22 cellular contexts compared by ENCODE assay signal in the genomic region with DNA sequence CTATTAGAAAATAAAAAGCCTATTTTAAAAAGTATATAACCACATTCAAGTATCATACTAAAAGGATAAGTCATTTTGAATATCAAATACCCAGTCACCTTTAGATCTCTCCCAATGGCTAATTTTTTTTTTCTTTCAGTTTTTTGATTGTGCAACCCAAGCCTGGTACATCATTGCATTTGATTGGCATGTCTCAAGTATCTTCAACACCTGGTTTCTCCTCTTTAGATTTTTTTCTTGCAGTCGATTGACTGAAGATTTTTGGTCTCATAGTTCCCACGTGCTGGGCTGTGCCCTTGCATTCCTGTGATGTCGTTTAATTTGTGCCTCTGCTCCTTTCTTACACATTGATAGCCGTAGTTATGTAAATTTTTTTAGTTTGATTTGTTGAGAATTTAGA. TPM values are rescaled to one million over a fixed set of nuclear protein-coding genes. Genes with fewer than 3 reads are reported as not detected.
DNase-seq lines count a peak whose midpoint lies in the region; TF ChIP-seq lines count a peak whose summit lies in the region.
"Had no signal": no experiment of that assay in that cellular context is flagged by ENCODE, and none has a peak within 500 bp of the region (broad histone marks: within the 10 kb centered on the region; RNA-seq: fewer than 3 reads in every experiment).

No MANE protein-coding gene starts in this region.

- H3K4me1 ChIP-seq in GM23248 (ENCODE audit: insufficient read depth), result no peaks in the 10 kb centered on the region
- H3K4me1 ChIP-seq: BLaER1 treated with 17β-estradiol and CSF1 and Interleukin-3, amounts not matched to agents 10 nM and 100 nM had no signal

- WGBS in GM23248 (ENCODE audit: low coverage in 1 of 2, low lambda C conversion rate in 2 of 2, missing lambda C conversion rate in 2 of 2), 2 experiments, result 69 to 82% methylated on average over 4 of the region's 4 CpGs

- no peak overlapping the region for H3K9ac ChIP-seq in GM23248
- H3K9ac ChIP-seq: BLaER1 treated with 17β-estradiol and CSF1 and Interleukin-3, amounts not matched to agents 10 nM and 100 nM; SK-N-SH had no signal

- no peak overlapping the region for H3K4me3 Mint-ChIP-seq in activated CD4-positive, alpha-beta memory T cell treated with anti-CD3 and anti-CD28 coated beads for 36 hours
- H3K4me3 Mint-ChIP-seq: CD4-positive, alpha-beta T cell; IgD-negative memory B cell had no signal

- intact Hi-C loops in activated CD4-positive, alpha-beta memory T cell treated with anti-CD3 and anti-CD28 coated beads for 36 hours (cut with micrococcal nuclease), result no loop called here

- H3K36me3 ChIP-seq in GM23248 (ENCODE audit: low read depth), result peaks cover 25% of the 10 kb centered on the region; the same call in 1 of the 2 replicates

- H3K27me3 ChIP-seq in GM23248 (replicated peaks; ENCODE audit: insufficient read depth), result no peaks in the 10 kb centered on the region
- H3K27me3 ChIP-seq: BLaER1 treated with 17β-estradiol and CSF1 and Interleukin-3, amounts not matched to agents 10 nM and 100 nM had no signal

- DNase-seq in AG10803 (ENCODE audit: low read depth), result peak; percentile 17
- peak; percentile 41 for DNase-seq in GM23248
- peak; percentile 79 for DNase-seq in NCI-H2171 treated with DMSO at 0.1 percent for 48 hours (lab: John Stamatoyannopoulos, UW)
- DNase-seq in fibroblast of pulmonary artery (ENCODE audit: low read depth), result peak; percentile 23
- DNase-seq in activated CD4-positive, alpha-beta memory T cell treated with anti-CD3 and anti-CD28 coated beads for 36 hours, result no peak
- no peak for DNase-seq in cerebellar cortex (ENCODE audit: low spot score)
- DNase-seq in effector CD8-positive, alpha-beta T cell (lab: John Stamatoyannopoulos, UW), result no peak
- DNase-seq: AML-193; CD4-positive, alpha-beta T cell; DMS79; EL; GF-D8; NCI-H1048; NCI-H1417; NCI-H1694; NCI-H2029 treated with DMSO at 0.1 percent for 48 hours; NCI-H774; PC-3; SK-N-SH; SW 1271 had no signal

- no peaks in the 10 kb centered on the region for H3K9me3 ChIP-seq in GM23248 (ENCODE audit: low read depth)
- H3K9me3 ChIP-seq: BLaER1 treated with 17β-estradiol and CSF1 and Interleukin-3, amounts not matched to agents 10 nM and 100 nM; SK-N-SH had no signal

- no peak overlapping the region for H3K4me2 ChIP-seq in GM23248 (ENCODE audit: unreplicated experiment)
- H3K4me2 ChIP-seq: BLaER1 treated with 17β-estradiol and CSF1 and Interleukin-3, amounts not matched to agents 10 nM and 100 nM; SK-N-SH had no signal

- no peak for TF ChIP-seq CTCF in AG10803 (conservative IDR thresholded peaks at IDR 0.05; ENCODE audit: low read length)
- TF ChIP-seq CTCF in fibroblast of pulmonary artery (IDR thresholded peaks at IDR 0.05; ENCODE audit: low read length, missing control alignments), result no peak

- in situ Hi-C loops in GM23248 (cut with MboI), result no loop called here

- no peaks in the 10 kb centered on the region for H3K4me1 Mint-ChIP-seq in activated CD4-positive, alpha-beta memory T cell treated with anti-CD3 and anti-CD28 coated beads for 36 hours (ENCODE audit: low read depth)

- H3K27me3 Mint-ChIP-seq in activated CD4-positive, alpha-beta memory T cell treated with anti-CD3 and anti-CD28 coated beads for 36 hours, result no peaks in the 10 kb centered on the region
- H3K27me3 Mint-ChIP-seq: CD4-positive, alpha-beta T cell; IgD-negative memory B cell had no signal

- peaks cover 54% of the 10 kb centered on the region for H3K36me3 Mint-ChIP-seq in activated CD4-positive, alpha-beta memory T cell treated with anti-CD3 and anti-CD28 coated beads for 36 hours

- POLR2A ChIA-PET in activated CD4-positive, alpha-beta memory T cell treated with anti-CD3 and anti-CD28 coated beads for 36 hours (lab: Charles Lee), result no interaction called here

- H3K9me2 ChIP-seq in GM23248 (ENCODE audit: insufficient read depth), result no peaks in the 10 kb centered on the region
- H3K9me2 ChIP-seq: SK-N-SH had no signal

- H4K20me1 ChIP-seq in GM23248 (ENCODE audit: insufficient read depth), result no peaks in the 10 kb centered on the region

- no peak overlapping the region for H3K27ac ChIP-seq in GM23248
- H3K27ac ChIP-seq: BLaER1 treated with 17β-estradiol and CSF1 and Interleukin-3, amounts not matched to agents 10 nM and 100 nM had no signal

- H3K27ac Mint-ChIP-seq in activated CD4-positive, alpha-beta memory T cell treated with anti-CD3 and anti-CD28 coated beads for 36 hours, result no peak overlapping the region
- H3K27ac Mint-ChIP-seq: CD4-positive, alpha-beta T cell; IgD-negative memory B cell had no signal

- no peak overlapping the region for H2AFZ ChIP-seq in GM23248

- no peaks in the 10 kb centered on the region for H3K9me3 Mint-ChIP-seq in activated CD4-positive, alpha-beta memory T cell treated with anti-CD3 and anti-CD28 coated beads for 36 hours
- H3K9me3 Mint-ChIP-seq: CD4-positive, alpha-beta T cell; IgD-negative memory B cell had no signal

- CTCF ChIA-PET in activated CD4-positive, alpha-beta memory T cell treated with anti-CD3 and anti-CD28 coated beads for 36 hours (lab: Charles Lee), result no interaction called here

- H3F3A ChIP-seq in GM23248 (ENCODE audit: insufficient read depth), result peaks cover 67% of the 10 kb centered on the region

- H3K4me3 ChIP-seq in AG10803 (ENCODE audit: low read length), result no peak overlapping the region
- no peak overlapping the region for H3K4me3 ChIP-seq in GM23248
- no peak overlapping the region for H3K4me3 ChIP-seq in fibroblast of pulmonary artery (replicated peaks; ENCODE audit: low read depth, low read length)
- H3K4me3 ChIP-seq: BLaER1 treated with 17β-estradiol and CSF1 and Interleukin-3, amounts not matched to agents 10 nM and 100 nM had no signal

- no peaks in the 10 kb centered on the region for H3K79me2 ChIP-seq in GM23248 (ENCODE audit: insufficient read depth)

RNA-seq across cellular contexts. Expression of a gene that starts 40.7 kb away (rescaled TPM):
- total RNA-seq in GM23248 (2014; rRNA removed; shearing (Covaris generic)), result 9.4 and 14.4 TPM in 2 replicates
- polyA plus RNA-seq in GM23248 (2016; fragmentation: Nextera tagmentation; extraction: Ambion mirVana), result 61.1 and 68.7 TPM in 2 replicates
- 100 to 1,000 TPM; 256 to 261 TPM for total RNA-seq in activated CD4-positive, alpha-beta memory T cell treated with anti-CD3 and anti-CD28 coated beads for 36 hours

Comparison
In these comparisons a context has a peak if more than half of its experiments do, and no peak if none do; other contexts are left out.
1. DNase-seq: peak in AG10803 (single experiment), GM23248 (single experiment), NCI-H2171 treated with DMSO at 0.1 percent for 48 hours (single experiment) and fibroblast of pulmonary artery (single experiment); none in activated CD4-positive, alpha-beta memory T cell treated with anti-CD3 and anti-CD28 coated beads for 36 hours (single experiment), cerebellar cortex (single experiment) and effector CD8-positive, alpha-beta T cell (single experiment).
2. RNA of a gene that starts 40.7 kb away (total RNA-seq): 256 to 261 TPM in activated CD4-positive, alpha-beta memory T cell treated with anti-CD3 and anti-CD28 coated beads for 36 hours; 9.4 to 14.4 TPM in GM23248; every median in the first group is over 10 times any median in the second.